ENCODE assay signal across 8 cellular contexts in genomic region chr18:63844254-63844653, GRCh38. TPM values are rescaled to one million over a fixed set of nuclear protein-coding genes. Genes with fewer than 3 reads are reported as not detected.
DNase-seq lines count a peak whose midpoint lies in the region; ATAC-seq and TF ChIP-seq lines count a peak whose summit lies in the region.
"Had no signal": no experiment of that assay in that cellular context is flagged by ENCODE, and none has a peak within 500 bp of the region (broad histone marks: within the 10 kb centered on the region; RNA-seq: fewer than 3 reads in every experiment).

No MANE protein-coding gene starts in this region.

- peak; percentile 27 for TF ChIP-seq CTCF in GM10248 (IDR thresholded peaks at IDR 0.05; ENCODE audit: control extremely low read depth, extremely low read depth, low read depth, missing control alignments)
- TF ChIP-seq CTCF in omental fat pad (IDR thresholded peaks at IDR 0.05), result no peak

- POLR2A ChIA-PET in GM10248 (lab: Yijun Ruan, JAX), result no interaction called here

- DNase-seq in GM10248 (ENCODE audit: extremely low spot score) (no peak), H4 (ENCODE audit: low spot score) (peak; percentile 31), NCI-H1105 treated with DMSO at 0.1 percent for 48 hours (lab: John Stamatoyannopoulos, UW) (peak; percentile 63), cerebellar cortex (ENCODE audit: low spot score) (peak; percentile 12), omental fat pad (ENCODE audit: low spot score) (no peak), GM19238 (ENCODE audit: insufficient read length, low spot score) (no peak), T-helper 1 cell (no peak)

- ATAC-seq in omental fat pad (ENCODE audit: low FRiP score), result peak; percentile 57

- CTCF ChIA-PET in GM10248 (lab: Yijun Ruan, JAX), result interaction anchor here (1.0 to 5.7 kb wide), 13 partner anchors 15 to 405 kb away, joined by 3 to 66 read pairs (median 8); partner anchors contain the start of gene SERPINB12

RNA-seq across cellular contexts. Expression of gene SERPINB2, which starts 43.3 kb away (rescaled TPM):
- total RNA-seq in H4 (2014; rRNA removed; shearing (Covaris generic)), result 0.39 and 1.0 TPM in 2 replicates
- total RNA-seq in omental fat pad, result 100 to 1,000 TPM in 2 of 4 donors, under 1 TPM in 1, not detected in 1; 0.50 to 210 (median 122) TPM
- total RNA-seq: skeletal muscle tissue had no signal

Comparison
In these comparisons a context has a peak if more than half of its experiments do, and no peak if none do; other contexts are left out.
1. DNase-seq: peak in H4 (single experiment), NCI-H1105 treated with DMSO at 0.1 percent for 48 hours (single experiment) and cerebellar cortex (single experiment); none in GM10248 (single experiment), omental fat pad (single experiment), GM19238 (single experiment) and T-helper 1 cell (0 of 5).